Comparison of ENCODE assay signal across 8 cellular contexts in genomic region chr5:170296935-170297588, GRCh38. TPM values are rescaled to one million over a fixed set of nuclear protein-coding genes. Genes with fewer than 3 reads are reported as not detected.
DNase-seq lines count a peak whose midpoint lies in the region; ATAC-seq and TF ChIP-seq lines count a peak whose summit lies in the region.

No MANE protein-coding gene starts in this region.

- no peak for TF ChIP-seq CTCF in ovary (IDR thresholded peaks at IDR 0.05)
- no peak for TF ChIP-seq CTCF in HFFc6 (IDR thresholded peaks at IDR 0.05)

- peak overlapping the region; percentile 1 for H3K4me3 ChIP-seq in ovary

- ATAC-seq in HG02852 (IDR thresholded peaks at IDR 0.05; ENCODE audit: unreplicated experiment) = peak; percentile 43

- DNase-seq in SIG-M5 treated with dmso at 0.1 percent for 504 hours (lab: John Stamatoyannopoulos, UW; ENCODE audit: unreplicated experiment) = peak; percentile 21
- no peak for DNase-seq in SIG-M5 (lab: John Stamatoyannopoulos, UW)
- no peak for DNase-seq in activated T-helper 1 cell treated with anti-CD3 and anti-CD28 coated beads, Interleukin-12 subunit alpha, Interleukin-12 subunit beta, Interleukin-2, Interleukin-4 antibody, amounts not matched to agents 30 ng/mL and 10 ng/mL and 1 ng/mL, durations not matched to agents 14 hours and 24 hours and 36 hours (ENCODE audit: low spot score)
- no peak for DNase-seq in ovary
- no peak for DNase-seq in NCI-H128 (lab: John Stamatoyannopoulos, UW; ENCODE audit: unreplicated experiment)
- DNase-seq in HFFc6 = no peak
- DNase-seq in NCI-H1105 treated with DMSO at 0.1 percent for 48 hours (lab: John Stamatoyannopoulos, UW) = no peak

- peaks cover 2% of the 10 kb centered on the region for H3K4me1 ChIP-seq in ovary (ENCODE audit: insufficient read depth)

- H3K9me3 Mint-ChIP-seq in activated T-helper 1 cell treated with anti-CD3 and anti-CD28 coated beads, Interleukin-12 subunit alpha, Interleukin-12 subunit beta, Interleukin-2, Interleukin-4 antibody, amounts not matched to agents 30 ng/mL and 10 ng/mL and 1 ng/mL, durations not matched to agents 14 hours and 24 hours and 36 hours = no peaks in the 10 kb centered on the region
- peaks cover 6% of the 10 kb centered on the region; the same call in 1 of the 2 replicates for H3K9me3 Mint-ChIP-seq in HFFc6

- peaks cover 63% of the 10 kb centered on the region for H3K4me1 Mint-ChIP-seq in activated T-helper 1 cell treated with anti-CD3 and anti-CD28 coated beads, Interleukin-12 subunit alpha, Interleukin-12 subunit beta, Interleukin-2, Interleukin-4 antibody, amounts not matched to agents 30 ng/mL and 10 ng/mL and 1 ng/mL, durations not matched to agents 14 hours and 24 hours and 36 hours (ENCODE audit: low read depth)
- no peaks in the 10 kb centered on the region for H3K4me1 Mint-ChIP-seq in HFFc6 (ENCODE audit: low read depth)

- 87 to 93% (median 88%) methylated on average over 12 of the region's 12 CpGs for WGBS in ovary, 3 donors

- H3K36me3 ChIP-seq in ovary = no peaks in the 10 kb centered on the region

- H3K4me3 Mint-ChIP-seq in activated T-helper 1 cell treated with anti-CD3 and anti-CD28 coated beads, Interleukin-12 subunit alpha, Interleukin-12 subunit beta, Interleukin-2, Interleukin-4 antibody, amounts not matched to agents 30 ng/mL and 10 ng/mL and 1 ng/mL, durations not matched to agents 14 hours and 24 hours and 36 hours = peak overlapping the region; percentile 99
- H3K4me3 Mint-ChIP-seq in HFFc6 = no peak overlapping the region

- H3K27me3 Mint-ChIP-seq in activated T-helper 1 cell treated with anti-CD3 and anti-CD28 coated beads, Interleukin-12 subunit alpha, Interleukin-12 subunit beta, Interleukin-2, Interleukin-4 antibody, amounts not matched to agents 30 ng/mL and 10 ng/mL and 1 ng/mL, durations not matched to agents 14 hours and 24 hours and 36 hours (ENCODE audit: insufficient read depth) = no peaks in the 10 kb centered on the region
- peaks cover 11% of the 10 kb centered on the region; the same call in 1 of the 2 replicates for H3K27me3 Mint-ChIP-seq in HFFc6 (ENCODE audit: insufficient read depth)

- no peaks in the 10 kb centered on the region for H3K9me3 ChIP-seq in ovary

- peaks cover 50% of the 10 kb centered on the region for H3K36me3 Mint-ChIP-seq in activated T-helper 1 cell treated with anti-CD3 and anti-CD28 coated beads, Interleukin-12 subunit alpha, Interleukin-12 subunit beta, Interleukin-2, Interleukin-4 antibody, amounts not matched to agents 30 ng/mL and 10 ng/mL and 1 ng/mL, durations not matched to agents 14 hours and 24 hours and 36 hours (ENCODE audit: low read depth)
- no peaks in the 10 kb centered on the region for H3K36me3 Mint-ChIP-seq in HFFc6 (ENCODE audit: low read depth)

- no peak for TF ChIP-seq POLR2A in ovary (IDR thresholded peaks at IDR 0.05)

- no peak for TF ChIP-seq EP300 in ovary (IDR thresholded peaks at IDR 0.05)

- intact Hi-C loops in activated T-helper 1 cell treated with anti-CD3 and anti-CD28 coated beads, Interleukin-12 subunit alpha, Interleukin-12 subunit beta, Interleukin-2, Interleukin-4 antibody, amounts not matched to agents 30 ng/mL and 10 ng/mL and 1 ng/mL, durations not matched to agents 14 hours and 24 hours and 36 hours (cut with micrococcal nuclease) = loop anchor here (1.0 to 10.0 kb wide), 6 partner anchors 8 to 1708 kb away; partner anchors contain the start of gene FBXW11
- intact Hi-C loops in ovary (cut with DNase I) = no loop called here

- no peaks in the 10 kb centered on the region for H3K27me3 ChIP-seq in ovary

- H3K27ac ChIP-seq in ovary = no peak overlapping the region

- H3K27ac Mint-ChIP-seq in activated T-helper 1 cell treated with anti-CD3 and anti-CD28 coated beads, Interleukin-12 subunit alpha, Interleukin-12 subunit beta, Interleukin-2, Interleukin-4 antibody, amounts not matched to agents 30 ng/mL and 10 ng/mL and 1 ng/mL, durations not matched to agents 14 hours and 24 hours and 36 hours = peak overlapping the region; percentile 98
- H3K27ac Mint-ChIP-seq in HFFc6 = no peak overlapping the region

RNA-seq across cellular contexts. Expression of gene LCP2, which starts 0.5 kb away (rescaled TPM):
- total RNA-seq in activated T-helper 1 cell treated with anti-CD3 and anti-CD28 coated beads, Interleukin-12 subunit alpha, Interleukin-12 subunit beta, Interleukin-2, Interleukin-4 antibody, amounts not matched to agents 30 ng/mL and 10 ng/mL and 1 ng/mL, durations not matched to agents 14 hours and 24 hours and 36 hours = 350 and 351 TPM in 2 replicates
- 10 to 100 TPM in 3 of 7 donors, 1 to 10 TPM in 4; 5.0 to 15.7 (median 6.4) TPM for total RNA-seq in ovary
- 10 to 100 TPM in 1 of 2 donors, 1 to 10 TPM in 1; 3.1 to 31.1 TPM for polyA plus RNA-seq in ovary
- not detected for total RNA-seq in HFFc6 (2021; fragmentation: NEBNext Ultra II Directional; extraction: Animal tissue kit (Norgen Biotek cat#: 25700))

Comparison
In these comparisons a context has a peak if more than half of its experiments do, and no peak if none do; other contexts are left out.
1. RNA of gene LCP2, which starts 0.5 kb away (total RNA-seq): 350 to 351 TPM in activated T-helper 1 cell treated with anti-CD3 and anti-CD28 coated beads, Interleukin-12 subunit alpha, Interleukin-12 subunit beta, Interleukin-2, Interleukin-4 antibody, amounts not matched to agents 30 ng/mL and 10 ng/mL and 1 ng/mL, durations not matched to agents 14 hours and 24 hours and 36 hours; 5.0 to 15.7 TPM in ovary and not detected in HFFc6; every median in the first group is over 10 times any median in the second.